In the genomic region with DNA sequence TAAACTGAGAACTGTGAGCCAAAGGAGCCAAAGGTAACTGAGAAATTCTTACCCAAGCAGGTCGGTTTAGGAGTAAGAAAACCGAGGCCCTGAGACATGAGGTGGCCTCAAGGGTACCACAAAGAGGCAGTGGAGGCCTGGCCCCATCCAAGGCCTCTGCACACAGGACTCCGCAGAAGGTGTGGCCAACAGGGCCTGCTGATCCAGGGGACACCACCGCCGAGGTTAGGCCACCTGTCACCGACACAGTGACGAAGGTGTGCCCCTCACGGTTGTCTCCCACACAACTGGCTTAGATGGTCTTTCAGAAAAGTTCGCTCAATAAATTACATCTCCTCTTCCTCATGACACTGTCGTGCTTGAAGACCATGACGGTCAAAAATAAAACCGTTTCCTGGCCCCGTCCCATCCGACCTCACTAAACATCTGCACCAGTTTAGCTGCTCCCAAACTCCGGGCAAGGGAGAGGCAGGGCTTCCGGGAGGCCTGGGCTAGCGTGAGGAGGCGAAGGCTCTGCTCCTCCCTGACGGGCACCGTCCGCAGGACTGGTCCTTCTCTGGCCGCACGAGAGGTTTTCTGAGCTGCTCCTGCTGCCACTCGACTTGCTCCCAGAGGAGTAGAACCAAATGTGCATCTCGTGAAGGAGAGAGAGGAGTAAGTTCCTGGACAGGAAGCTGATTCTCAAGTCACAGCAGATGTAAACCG, we compare ENCODE assay signal across 25 cellular contexts.
A peak's percentile ranks its signal among the peaks of the same experiment; 100 is the strongest.
DNase-seq lines count a peak whose midpoint lies in the region; ATAC-seq, FAIRE-seq and TF ChIP-seq lines count a peak whose summit lies in the region.
"Had no signal": no experiment of that assay in that cellular context is flagged by ENCODE, and none has a peak within 500 bp of the region (broad histone marks: within the 10 kb centered on the region; RNA-seq: fewer than 3 reads in every experiment).

No MANE protein-coding gene starts in this region.

- H2BK5ac ChIP-seq in H1 (ENCODE audit: low read depth, low read length) = no peak overlapping the region
- no peak overlapping the region for H2BK5ac ChIP-seq in neuronal stem cell (ENCODE audit: low read length)

- no peak overlapping the region for H3K27ac Mint-ChIP-seq in activated CD8-positive, alpha-beta memory T cell treated with anti-CD3 and anti-CD28 coated beads, Interleukin-2, amount 10 ng/mL, durations not matched to agents 7 days and 5 days
- H3K27ac Mint-ChIP-seq: B cell; CD4-positive, alpha-beta T cell; CD8-positive, alpha-beta T cell had no signal

- no peak overlapping the region for H2AK5ac ChIP-seq in H1 (ENCODE audit: low read depth, low read length)
- no peak overlapping the region for H2AK5ac ChIP-seq in neuronal stem cell (ENCODE audit: low read depth, low read length)

- no peaks in the 10 kb centered on the region for H3F3A ChIP-seq in SK-N-SH (replicated peaks; ENCODE audit: insufficient read depth)

- H2AFZ ChIP-seq in H1 (ENCODE audit: low read length) (no peak overlapping the region), neuronal stem cell (ENCODE audit: low read length) (no peak overlapping the region), SK-N-SH (ENCODE audit: low read depth) (no peak overlapping the region)

- no peak overlapping the region for H4K91ac ChIP-seq in H1 (replicated peaks; ENCODE audit: insufficient read length, low read length)
- no peak overlapping the region for H4K91ac ChIP-seq in neuronal stem cell (ENCODE audit: low read depth, low read length, poor library complexity)

- WGBS in H1 (ENCODE audit: extremely low coverage in 1 of 2, insufficient coverage in 1 of 2, insufficient read length in 1 of 2, insufficient replicate concordance in 2 of 2, low coverage in 1 of 2, low lambda C conversion rate in 2 of 2, missing lambda C conversion rate in 1 of 2), 2 experiments = 86% methylated on average over 25 of the region's 26 CpGs; no CpG with 5 or more reads in 1 of the 2 experiments
- no CpG with 5 or more reads among the region's 26 CpGs for WGBS in neuronal stem cell (ENCODE audit: extremely low coverage in 2 of 2, insufficient read length in 2 of 2, insufficient replicate concordance in 1 of 2), 2 donors
- WGBS in SK-N-SH (ENCODE audit: low lambda C conversion rate) = 50% methylated on average over 22 of the region's 26 CpGs

- H3K79me2 ChIP-seq in H1 (ENCODE audit: control insufficient read depth in 1 of 2, insufficient read depth in 2 of 2, low read length in 2 of 2) (no peaks in the 10 kb centered on the region), SK-N-SH (ENCODE audit: insufficient read depth) (no peaks in the 10 kb centered on the region)

- H3K56ac ChIP-seq in H1 (replicated peaks; ENCODE audit: insufficient read length, low read depth, low read length) = no peak overlapping the region

- TF ChIP-seq EP300 in H1 (IDR thresholded peaks at IDR 0.05; ENCODE audit: borderline replicate concordance in 1 of 2, low read depth in 2 of 2, low read length in 2 of 2) (no peak), SK-N-SH (IDR thresholded peaks at IDR 0.05; ENCODE audit: borderline replicate concordance in 1 of 2, low read depth in 1 of 2, low read length in 1 of 2) (no peak)

- H3K27me3 ChIP-seq in H1 (replicated peaks in 1 of 4; ENCODE audit: control insufficient read depth in 3 of 4, extremely low read depth in 1 of 4, insufficient read depth in 3 of 4, low read length in 3 of 4) = no peaks in the 10 kb centered on the region; a peak in 1 of 7 replicates
- peaks cover 0 to 4% (median 2%) of the 10 kb centered on the region in 3 experiments for H3K27me3 ChIP-seq in neuronal stem cell (ENCODE audit: control insufficient read depth in 3 of 3, insufficient read depth in 3 of 3, low read depth in 1 of 3, low read length in 3 of 3)
- no peaks in the 10 kb centered on the region for H3K27me3 ChIP-seq in left lung
- H3K27me3 ChIP-seq in SK-N-SH (ENCODE audit: insufficient read depth) = no peaks in the 10 kb centered on the region
- H3K27me3 ChIP-seq: BLaER1 treated with 17β-estradiol and CSF1 and Interleukin-3, amounts not matched to agents 10 nM and 100 nM had no signal

- no peaks in the 10 kb centered on the region for H3K4me1 Mint-ChIP-seq in activated CD8-positive, alpha-beta memory T cell treated with anti-CD3 and anti-CD28 coated beads, Interleukin-2, amount 10 ng/mL, durations not matched to agents 7 days and 5 days
- H3K4me1 Mint-ChIP-seq: B cell had no signal

- TF ChIP-seq CTCF in H1 (IDR thresholded peaks at IDR 0.05; ENCODE audit: control extremely low read depth in 1 of 3, insufficient read depth in 1 of 3, low read depth in 1 of 3, low read length in 3 of 3) (no peak), left lung (IDR thresholded peaks at IDR 0.05) (no peak), SK-N-SH (IDR thresholded peaks at IDR 0.05) (no peak)

- no peak for FAIRE-seq in H1 (lab: Jason Lieb, UNC)
- FAIRE-seq: A549, D721Med, GM12891, GM19239 had no signal

- H2BK120ac ChIP-seq in H1 (replicated peaks; ENCODE audit: low read depth, low read length) = no peak overlapping the region
- H2BK120ac ChIP-seq in neuronal stem cell (ENCODE audit: low read depth, low read length) = peak overlapping the region; percentile 1

- no peak overlapping the region for H3K4me3 Mint-ChIP-seq in activated CD8-positive, alpha-beta memory T cell treated with anti-CD3 and anti-CD28 coated beads, Interleukin-2, amount 10 ng/mL, durations not matched to agents 7 days and 5 days
- H3K4me3 Mint-ChIP-seq: B cell; CD4-positive, alpha-beta T cell; CD8-positive, alpha-beta T cell had no signal

- H3K9ac ChIP-seq in H1 (replicated peaks in 1 of 4; ENCODE audit: extremely low read depth in 1 of 4, low read depth in 3 of 4, low read length in 3 of 4) (no peak overlapping the region), neuronal stem cell (ENCODE audit: low read depth, low read length, poor library complexity) (no peak overlapping the region), SK-N-SH (no peak overlapping the region)
- H3K9ac ChIP-seq: BLaER1 treated with 17β-estradiol and CSF1 and Interleukin-3, amounts not matched to agents 10 nM and 100 nM had no signal

- H3K9me3 ChIP-seq in H1 (ENCODE audit: insufficient read depth in 2 of 2, low read depth in 1 of 2, low read length in 1 of 2) = no peaks in the 10 kb centered on the region
- peaks cover 0 to 4% of the 10 kb centered on the region in 2 donors for H3K9me3 ChIP-seq in neuronal stem cell (replicated peaks in 1 of 2; ENCODE audit: control insufficient read depth in 2 of 2, insufficient read depth in 1 of 2, low read depth in 1 of 2, low read length in 2 of 2)
- H3K9me3 ChIP-seq in left lung = peaks cover 0 to 5% of the 10 kb centered on the region in 2 donors
- H3K9me3 ChIP-seq in SK-N-SH = no peaks in the 10 kb centered on the region
- H3K9me3 ChIP-seq: A549, Caco-2 had no signal

- H3K4me3 ChIP-seq in H1 (ENCODE audit: extremely low read depth in 1 of 4, insufficient read depth in 2 of 4, low read depth in 3 of 4, low read length in 4 of 4) (no peak overlapping the region), neuronal stem cell (ENCODE audit: low read length in 2 of 2) (no peak overlapping the region), left lung (no peak overlapping the region), SK-N-SH (ENCODE audit: low read depth in 2 of 2, low read length in 1 of 2) (no peak overlapping the region)
- H3K4me3 ChIP-seq: A549; BLaER1 treated with 17β-estradiol and CSF1 and Interleukin-3, amounts not matched to agents 10 nM and 100 nM had no signal

- H3K27ac ChIP-seq in H1 (ENCODE audit: low read depth, low read length) = no peak overlapping the region
- H3K27ac ChIP-seq in neuronal stem cell (replicated peaks; ENCODE audit: low read length) = no peak overlapping the region
- no peak overlapping the region for H3K27ac ChIP-seq in left lung
- H3K27ac ChIP-seq in SK-N-SH (ENCODE audit: low read depth in 2 of 2, low read length in 1 of 2) = no peak overlapping the region
- H3K27ac ChIP-seq: 22Rv1; A549; BLaER1 treated with 17β-estradiol and CSF1 and Interleukin-3, amounts not matched to agents 10 nM and 100 nM; C4-2B had no signal

- peaks cover 10% of the 10 kb centered on the region for H3K9me3 Mint-ChIP-seq in activated CD8-positive, alpha-beta memory T cell treated with anti-CD3 and anti-CD28 coated beads, Interleukin-2, amount 10 ng/mL, durations not matched to agents 7 days and 5 days (ENCODE audit: low read depth)
- H3K9me3 Mint-ChIP-seq: CD4-positive, alpha-beta T cell had no signal

- H3K23me2 ChIP-seq in H1 (ENCODE audit: low read depth, low read length) = no peaks in the 10 kb centered on the region

- TF ChIP-seq RAD21 in H1 (IDR thresholded peaks at IDR 0.05 in 1 of 2, conservative IDR thresholded peaks at IDR 0.05 in 1 of 2; ENCODE audit: low read depth in 2 of 2, low read length in 2 of 2) (no peak), SK-N-SH (IDR thresholded peaks at IDR 0.05; ENCODE audit: low read length) (no peak)

- ATAC-seq in activated CD8-positive, alpha-beta memory T cell treated with anti-CD3 and anti-CD28 coated beads, Interleukin-2, amount 10 ng/mL, durations not matched to agents 7 days and 5 days = no peak
- no peak for ATAC-seq in left lung
- ATAC-seq: CD8-positive, alpha-beta T cell had no signal

- H3K14ac ChIP-seq in H1 (ENCODE audit: insufficient read length) (no peak overlapping the region), neuronal stem cell (ENCODE audit: low read length) (no peak overlapping the region)

- CTCF ChIA-PET in activated CD8-positive, alpha-beta memory T cell treated with anti-CD3 and anti-CD28 coated beads, Interleukin-2, amount 10 ng/mL, durations not matched to agents 7 days and 5 days (lab: Charles Lee) = no interaction called here
- CTCF ChIA-PET in H1 (lab: Charles Lee; ENCODE audit: partially characterized antibody) = no interaction called here
- CTCF ChIA-PET in SK-N-SH (lab: Yijun Ruan, JAX) = interaction anchor here (0.9 kb wide), 1 partner anchor 39 kb away, joined by 3 read pairs; no protein-coding TSS in a partner anchor

- H3K36me3 Mint-ChIP-seq in activated CD8-positive, alpha-beta memory T cell treated with anti-CD3 and anti-CD28 coated beads, Interleukin-2, amount 10 ng/mL, durations not matched to agents 7 days and 5 days = no peaks in the 10 kb centered on the region
- H3K36me3 Mint-ChIP-seq: CD8-positive, alpha-beta T cell had no signal

- H3K27me3 Mint-ChIP-seq in activated CD8-positive, alpha-beta memory T cell treated with anti-CD3 and anti-CD28 coated beads, Interleukin-2, amount 10 ng/mL, durations not matched to agents 7 days and 5 days = no peaks in the 10 kb centered on the region

- H2BK20ac ChIP-seq in H1 (ENCODE audit: low read length) = no peak overlapping the region

- intact Hi-C loops in left lung (cut with DNase I) = no loop called here

- POLR2A ChIA-PET in H1 (lab: Charles Lee; ENCODE audit: partially characterized antibody) (no interaction called here), SK-N-SH (lab: Yijun Ruan, JAX) (no interaction called here)

- H4K20me1 ChIP-seq in H1 (replicated peaks in 1 of 2; ENCODE audit: control insufficient read depth in 1 of 2, insufficient read depth in 2 of 2, low read length in 2 of 2) (no peaks in the 10 kb centered on the region), SK-N-SH (ENCODE audit: insufficient read depth) (no peaks in the 10 kb centered on the region)
- H4K20me1 ChIP-seq: BLaER1 treated with 17β-estradiol and CSF1 and Interleukin-3, amounts not matched to agents 10 nM and 100 nM had no signal

- 0 out of 2 replicates have a peak overlapping the region, but pooled peaks have one; percentile 3 for H4K8ac ChIP-seq in H1 (ENCODE audit: extremely low read depth, insufficient read depth, low read length)
- H4K8ac ChIP-seq in neuronal stem cell (ENCODE audit: low read depth, low read length) = no peak overlapping the region

- no peaks in the 10 kb centered on the region for H3K36me3 ChIP-seq in H1 (ENCODE audit: control insufficient read depth in 2 of 4, insufficient read depth in 4 of 4, low read length in 3 of 4)
- no peaks in the 10 kb centered on the region for H3K36me3 ChIP-seq in neuronal stem cell (replicated peaks in 1 of 2; ENCODE audit: control insufficient read depth in 2 of 2, insufficient read depth in 2 of 2, low read length in 2 of 2)
- no peaks in the 10 kb centered on the region for H3K36me3 ChIP-seq in left lung
- H3K36me3 ChIP-seq in SK-N-SH (replicated peaks in 1 of 2; ENCODE audit: control insufficient read depth in 1 of 2, insufficient read depth in 2 of 2, low read length in 1 of 2) = no peaks in the 10 kb centered on the region
- H3K36me3 ChIP-seq: BLaER1 treated with 17β-estradiol and CSF1 and Interleukin-3, amounts not matched to agents 10 nM and 100 nM had no signal

- no peak overlapping the region for H3K23ac ChIP-seq in H1 (ENCODE audit: insufficient read length)
- no peak overlapping the region for H3K23ac ChIP-seq in neuronal stem cell (ENCODE audit: low read depth, low read length, poor library complexity)

- H2BK12ac ChIP-seq in H1 (ENCODE audit: low read depth, low read length) (no peak overlapping the region), neuronal stem cell (ENCODE audit: low read length) (no peak overlapping the region)

- H3K4me2 ChIP-seq in H1 (ENCODE audit: insufficient read depth in 1 of 2, low read depth in 2 of 2, low read length in 2 of 2) (no peak overlapping the region), neuronal stem cell (ENCODE audit: insufficient read depth, low read length, poor library complexity, severe bottlenecking) (no peak overlapping the region), SK-N-SH (no peak overlapping the region)
- H3K4me2 ChIP-seq: A549; BLaER1 treated with 17β-estradiol and CSF1 and Interleukin-3, amounts not matched to agents 10 nM and 100 nM had no signal

- H3K4me1 ChIP-seq in H1 (replicated peaks in 1 of 4; ENCODE audit: control insufficient read depth in 3 of 4, insufficient read depth in 4 of 4, low read length in 3 of 4) (peaks cover 0 to 2% (median 0%) of the 10 kb centered on the region in 4 experiments; a peak in 1 of 7 replicates), neuronal stem cell (ENCODE audit: control insufficient read depth in 2 of 2, insufficient read depth in 1 of 2, low read depth in 1 of 2, low read length in 2 of 2) (peaks cover 2 to 17% of the 10 kb centered on the region in 2 donors), left lung (no peaks in the 10 kb centered on the region), SK-N-SH (ENCODE audit: control insufficient read depth in 1 of 2, insufficient read depth in 2 of 2, low read depth in 1 of 2, low read length in 1 of 2) (peaks cover 0 to 41% of the 10 kb centered on the region in 2 experiments; a peak in 2 of 4 replicates)
- H3K4me1 ChIP-seq: A549, Caco-2 had no signal

- no peaks in the 10 kb centered on the region for H3K79me1 ChIP-seq in H1 (ENCODE audit: low read depth, low read length)
- H3K79me1 ChIP-seq in neuronal stem cell (ENCODE audit: low read depth, low read length) = peaks cover 3% of the 10 kb centered on the region

- H3K18ac ChIP-seq in H1 (ENCODE audit: extremely low read depth, low read length) = no peak overlapping the region
- H3K18ac ChIP-seq in neuronal stem cell (ENCODE audit: low read length) = peak overlapping the region; percentile 4

- peak; percentile 12 for DNase-seq in activated CD8-positive, alpha-beta memory T cell treated with anti-CD3 and anti-CD28 coated beads, Interleukin-2, amount 10 ng/mL, durations not matched to agents 7 days and 5 days
- DNase-seq in activated CD8-positive, alpha-beta memory T cell treated with anti-CD3 and anti-CD28 coated beads, Interleukin-2, amount 50 U/mL, for 48 hours = no peak
- no peak for DNase-seq in H1 (ENCODE audit: low read depth in 1 of 2, low spot score in 2 of 2)
- peak; percentile 28 for DNase-seq in islet precursor cell
- DNase-seq in neuronal stem cell (ENCODE audit: low spot score) = no peak
- DNase-seq in left lung = no peak
- DNase-seq in SK-N-SH = no peak
- no peak for DNase-seq in medulla oblongata (ENCODE audit: extremely low spot score)
- DNase-seq: AML-193; Caco-2; Calu3; CD4-positive, alpha-beta T cell; CD8-positive, alpha-beta T cell; DMS79; DND-41; EL; GDM1 had no signal

- TF ChIP-seq POLR2A in H1 (IDR thresholded peaks at IDR 0.05; ENCODE audit: control extremely low read depth in 1 of 2, low read depth in 2 of 2, low read length in 2 of 2) = no peak

- H2BK15ac ChIP-seq in H1 (ENCODE audit: low read length) = no peak overlapping the region
- H2BK15ac ChIP-seq in neuronal stem cell (ENCODE audit: low read length) = no peak overlapping the region

- H4K5ac ChIP-seq in H1 (ENCODE audit: insufficient read length, low read depth, low read length) = no peak overlapping the region

- no peaks in the 10 kb centered on the region for H3K9me2 ChIP-seq in SK-N-SH

- H3K4ac ChIP-seq in H1 (replicated peaks; ENCODE audit: insufficient read length, low read depth, low read length) = no peak overlapping the region
- no peak overlapping the region for H3K4ac ChIP-seq in neuronal stem cell (ENCODE audit: low read length)

Comparison
In these comparisons a context has a peak if more than half of its experiments do, and no peak if none do; other contexts are left out.
1. DNase-seq: peak in activated CD8-positive, alpha-beta memory T cell treated with anti-CD3 and anti-CD28 coated beads, Interleukin-2, amount 10 ng/mL, durations not matched to agents 7 days and 5 days (single experiment) and islet precursor cell (single experiment); none in activated CD8-positive, alpha-beta memory T cell treated with anti-CD3 and anti-CD28 coated beads, Interleukin-2, amount 50 U/mL, for 48 hours (single experiment), H1 (0 of 2), neuronal stem cell (single experiment), left lung (0 of 2), SK-N-SH (single experiment) and medulla oblongata (single experiment).